ENCODE assay signal across 8 cellular contexts in the genomic region with DNA sequence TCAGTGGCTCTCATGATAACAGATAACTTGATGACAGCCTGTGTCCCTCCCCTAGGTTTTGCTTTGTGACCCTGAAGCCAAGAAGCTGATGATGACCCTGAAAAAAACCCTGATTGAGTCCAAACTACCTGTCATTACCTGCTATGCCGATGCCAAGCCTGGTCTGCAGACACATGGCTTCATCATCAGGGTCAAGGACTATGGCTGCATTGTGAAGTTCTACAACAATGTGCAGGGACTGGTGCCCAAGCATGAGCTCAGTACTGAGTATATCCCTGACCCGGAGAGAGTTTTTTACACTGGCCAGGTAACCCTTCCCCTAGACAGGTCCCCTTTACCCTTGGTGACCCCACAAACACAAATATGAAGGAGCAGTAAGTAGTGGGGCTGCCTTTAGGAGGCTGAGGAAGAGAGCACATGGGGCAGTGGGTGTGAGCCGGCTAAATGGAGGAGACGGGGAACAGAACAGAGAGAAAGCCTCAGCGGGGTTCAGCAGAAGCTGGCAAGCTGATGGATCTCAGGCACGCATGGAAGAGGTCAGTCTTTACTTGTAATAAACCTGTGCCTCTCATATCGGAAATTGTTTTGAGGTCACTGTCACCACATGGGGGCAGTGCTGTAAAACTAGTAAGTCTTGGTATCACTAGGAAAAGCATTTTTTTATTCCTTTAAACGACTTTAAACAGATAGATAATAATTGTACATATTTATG.
DNase-seq lines count a peak whose midpoint lies in the region; ATAC-seq, FAIRE-seq and TF ChIP-seq lines count a peak whose summit lies in the region.

No MANE protein-coding gene starts in this region.

- in situ Hi-C loops in brain microvascular endothelial cell (cut with HindIII; ENCODE audit: low pct_ligation_motif_present, low sequenced_read_pairs), result loop anchor here (10.0 kb wide), 1 partner anchor 58 kb away; a partner anchor contains a TSS

- DNase-seq in EL (peak; percentile 58), T-helper 2 cell (peak in 4 of 5 experiments; percentile 8 to 73 (median 42)), brain microvascular endothelial cell (peak; percentile 60)
- peak; percentile 33 to 46 for DNase-seq in stimulated activated CD4-positive, alpha-beta T cell treated with anti-CD3 and anti-CD28 coated beads, Interleukin-4, amount 100 ng/mL, for 4 hours

- peaks cover 83% of the 10 kb centered on the region for H3K36me3 ChIP-seq in brain microvascular endothelial cell (replicated peaks)

- TF ChIP-seq CTCF in LNCAP (IDR thresholded peaks at IDR 0.05) (peak; percentile 65), brain microvascular endothelial cell (IDR thresholded peaks at IDR 0.05; ENCODE audit: low read depth, low read length, missing control alignments) (peak; percentile 57)

- H3K27ac ChIP-seq in brain microvascular endothelial cell, result no peak overlapping the region

- ATAC-seq in HG03342 (IDR thresholded peaks at IDR 0.05; ENCODE audit: unreplicated experiment) (no peak), HG03039 (IDR thresholded peaks at IDR 0.05; ENCODE audit: unreplicated experiment) (no peak)

- no peaks in the 10 kb centered on the region for H3K27me3 ChIP-seq in brain microvascular endothelial cell (replicated peaks)

- no peak overlapping the region for H3K4me3 ChIP-seq in brain microvascular endothelial cell (ENCODE audit: low read depth, low read length)

- FAIRE-seq in islet of Langerhans (lab: Jason Lieb, UNC), result peak; percentile 90
